28 cellular contexts compared by ENCODE assay signal in the genomic region with DNA sequence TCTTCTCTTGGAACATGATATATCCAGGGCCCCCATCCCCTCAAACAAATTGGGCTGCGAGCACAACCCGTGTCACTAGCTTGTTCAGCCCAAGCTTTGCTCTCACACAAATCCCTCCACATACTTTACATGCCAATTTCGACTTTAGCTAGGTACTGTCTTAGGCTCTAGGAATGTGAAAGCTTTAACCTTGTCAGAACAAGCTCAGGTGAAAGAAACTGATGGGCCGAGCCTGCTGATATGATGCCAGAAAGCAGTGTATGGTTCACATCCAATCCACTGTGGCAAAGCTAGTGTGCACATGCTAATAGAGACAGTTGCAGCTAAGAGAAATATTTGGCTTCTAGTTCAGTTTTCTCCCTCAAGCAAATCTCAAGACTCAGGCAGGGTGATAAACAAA.
DNase-seq lines count a peak whose midpoint lies in the region; ATAC-seq, FAIRE-seq and TF ChIP-seq lines count a peak whose summit lies in the region.
"Had no signal": no experiment of that assay in that cellular context is flagged by ENCODE, and none has a peak within 500 bp of the region (broad histone marks: within the 10 kb centered on the region; RNA-seq: fewer than 3 reads in every experiment).

No MANE protein-coding gene starts in this region.

- ATAC-seq in GM21737 (IDR thresholded peaks at IDR 0.05; ENCODE audit: unreplicated experiment): no peak

- DNase-seq in HTR-8/SVneo (ENCODE audit: insufficient read length, low spot score): no peak
- peak; percentile 93 for DNase-seq in bronchial epithelial cell (ENCODE audit: low read depth)
- DNase-seq in kidney glomerular epithelial cell (lab: John Stamatoyannopoulos, UW): peak; percentile 44
- no peak for DNase-seq in cerebellar nuclear complex (lab: John Stamatoyannopoulos, UW)
- no peak for DNase-seq in midbrain (lab: John Stamatoyannopoulos, UW)
- DNase-seq in SW 1271 (lab: John Stamatoyannopoulos, UW): no peak
- DNase-seq: activated CD4-positive, alpha-beta T cell treated with anti-CD3 and anti-CD28 coated beads, Interleukin-2, amount 10 ng/mL, durations not matched to agents 7 days and 5 days; activated naive CD4-positive, alpha-beta T cell treated with Interleukin-2 at 50 U/mL for 16 hours; activated T-cell treated with anti-CD3 and anti-CD28 coated beads, Interleukin-2, amount 50 U/mL, for 48 hours; DND-41; effector CD8-positive, alpha-beta T cell; HCEC 1CT; Kasumi-1; left ventricle myocardium inferior; NCI-H146; NCI-H2107; NCI-H446 treated with DMSO at 0.1 percent for 48 hours; NCI-H82; nephron progenitor cell; pancreas; stimulated activated CD4-positive, alpha-beta T cell treated with anti-CD3 and anti-CD28 coated beads, Interleukin-2, amount 100 ng/mL, for 24 hours had no signal

- H3K27me3 ChIP-seq in bronchial epithelial cell (ENCODE audit: control insufficient read depth, insufficient read depth, low read length): no peaks in the 10 kb centered on the region
- H3K27me3 ChIP-seq: breast epithelium, esophagus muscularis mucosa, pancreas, right atrium auricular region had no signal

- H3K4me3 ChIP-seq in bronchial epithelial cell (ENCODE audit: low read depth, low read length): no peak overlapping the region
- H3K4me3 ChIP-seq: breast epithelium, esophagus muscularis mucosa, left ventricle myocardium inferior, pancreas, right atrium auricular region had no signal

- FAIRE-seq in HTR-8/SVneo (lab: Jason Lieb, UNC): peak; percentile 40
- peak; percentile 55 for FAIRE-seq in bronchial epithelial cell (lab: Jason Lieb, UNC)
- FAIRE-seq: colon, frontal cortex, GM18507, pancreas had no signal

- no peaks in the 10 kb centered on the region for H3K36me3 ChIP-seq in bronchial epithelial cell (ENCODE audit: control insufficient read depth, insufficient read depth, low read length)
- H3K36me3 ChIP-seq: breast epithelium, esophagus muscularis mucosa, left ventricle myocardium inferior, pancreas, right atrium auricular region had no signal

- TF ChIP-seq CTCF in bronchial epithelial cell (IDR thresholded peaks at IDR 0.05; ENCODE audit: insufficient read depth, low read length, severe bottlenecking): no peak

Comparison
In these comparisons a context has a peak if more than half of its experiments do, and no peak if none do; other contexts are left out.
1. DNase-seq: peak in bronchial epithelial cell (single experiment) and kidney glomerular epithelial cell (single experiment); none in HTR-8/SVneo (single experiment), cerebellar nuclear complex (0 of 2), midbrain (single experiment) and SW 1271 (0 of 2).